ENCODE assay signal across 10 cellular contexts in genomic region chr1:68112835-68113243, GRCh38.
DNase-seq lines count a peak whose midpoint lies in the region; ATAC-seq and TF ChIP-seq lines count a peak whose summit lies in the region.
"Had no signal": no experiment of that assay in that cellular context is flagged by ENCODE, and none has a peak within 500 bp of the region (broad histone marks: within the 10 kb centered on the region; RNA-seq: fewer than 3 reads in every experiment).

No MANE protein-coding gene starts in this region.

- H3K27me3 Mint-ChIP-seq in T-helper 17 cell = peaks cover 43% of the 10 kb centered on the region
- H3K27me3 Mint-ChIP-seq: activated CD8-positive, alpha-beta T cell treated with anti-CD3 and anti-CD28 coated beads for 36 hours had no signal

- no peak overlapping the region for H3K4me3 ChIP-seq in testis

- H3K36me3 Mint-ChIP-seq in T-helper 17 cell (ENCODE audit: low read depth) = no peaks in the 10 kb centered on the region

- no peak overlapping the region for H3K27ac ChIP-seq in testis

- 46 to 47% methylated on average over 7 of the region's 7 CpGs for WGBS in testis, 2 donors

- no peak for TF ChIP-seq POLR2A in testis (IDR thresholded peaks at IDR 0.05)

- peak; percentile 38 for DNase-seq in DMS53 (lab: John Stamatoyannopoulos, UW)
- DNase-seq in DMS53 treated with DMSO at 0.1 percent for 48 hours (lab: John Stamatoyannopoulos, UW; ENCODE audit: unreplicated experiment) = no peak
- DNase-seq in anterior cingulate cortex (lab: John Stamatoyannopoulos, UW) = peak in 49 of 58 donors; percentile 21 to 87 (median 52)
- peak in 31 of 42 donors; percentile 30 to 82 (median 54) for DNase-seq in head of caudate nucleus
- DNase-seq in testis = peak; percentile 32
- no peak for DNase-seq in T-helper 17 cell
- no peak for DNase-seq in SHP77 (lab: John Stamatoyannopoulos, UW)
- no peak for DNase-seq in SIG-M5 treated with dmso at 0.1 percent for 504 hours (lab: John Stamatoyannopoulos, UW; ENCODE audit: unreplicated experiment)
- DNase-seq: activated CD8-positive, alpha-beta T cell treated with anti-CD3 and anti-CD28 coated beads for 36 hours had no signal

- ATAC-seq in T-helper 17 cell = no peak
- ATAC-seq: activated CD8-positive, alpha-beta T cell treated with anti-CD3 and anti-CD28 coated beads for 36 hours; Panc1 had no signal

- intact Hi-C loops in head of caudate nucleus (cut with DNase I) = loop anchor here (5.0 kb wide), 2 partner anchors 261 to 346 kb away; no protein-coding TSS in a partner anchor
- intact Hi-C loops in testis (cut with DNase I; ENCODE audit: low total_unique reads) = loop anchor here (10.0 kb wide), 2 partner anchors 258 to 348 kb away; no protein-coding TSS in a partner anchor

- H3K4me1 ChIP-seq in testis = peaks cover 15% of the 10 kb centered on the region

- H3K9me3 ChIP-seq in testis (no peaks in the 10 kb centered on the region), T-helper 17 cell (ENCODE audit: control insufficient read depth, low read length, poor library complexity, severe bottlenecking) (no peaks in the 10 kb centered on the region)

- no peaks in the 10 kb centered on the region for H3K36me3 ChIP-seq in testis (ENCODE audit: low read depth, missing control alignments)

- no peak for TF ChIP-seq CTCF in testis (IDR thresholded peaks at IDR 0.05)

- no peak overlapping the region for H3K4me3 Mint-ChIP-seq in T-helper 17 cell
- H3K4me3 Mint-ChIP-seq: activated CD8-positive, alpha-beta T cell treated with anti-CD3 and anti-CD28 coated beads for 36 hours had no signal

- no peak overlapping the region for H3K27ac Mint-ChIP-seq in T-helper 17 cell
- H3K27ac Mint-ChIP-seq: activated CD8-positive, alpha-beta T cell treated with anti-CD3 and anti-CD28 coated beads for 36 hours had no signal

- H3K4me1 Mint-ChIP-seq in T-helper 17 cell = peaks cover 4% of the 10 kb centered on the region

- H3K27me3 ChIP-seq in testis = no peaks in the 10 kb centered on the region

Comparison
In these comparisons a context has a peak if more than half of its experiments do, and no peak if none do; other contexts are left out.
1. DNase-seq: peak in DMS53 (single experiment), anterior cingulate cortex (49 of 58), head of caudate nucleus (31 of 42) and testis (single experiment); none in DMS53 treated with DMSO at 0.1 percent for 48 hours (single experiment), T-helper 17 cell (0 of 3), SHP77 (0 of 2) and SIG-M5 treated with dmso at 0.1 percent for 504 hours (single experiment).